ENCODE assay signal across 8 cellular contexts in the genomic region with DNA sequence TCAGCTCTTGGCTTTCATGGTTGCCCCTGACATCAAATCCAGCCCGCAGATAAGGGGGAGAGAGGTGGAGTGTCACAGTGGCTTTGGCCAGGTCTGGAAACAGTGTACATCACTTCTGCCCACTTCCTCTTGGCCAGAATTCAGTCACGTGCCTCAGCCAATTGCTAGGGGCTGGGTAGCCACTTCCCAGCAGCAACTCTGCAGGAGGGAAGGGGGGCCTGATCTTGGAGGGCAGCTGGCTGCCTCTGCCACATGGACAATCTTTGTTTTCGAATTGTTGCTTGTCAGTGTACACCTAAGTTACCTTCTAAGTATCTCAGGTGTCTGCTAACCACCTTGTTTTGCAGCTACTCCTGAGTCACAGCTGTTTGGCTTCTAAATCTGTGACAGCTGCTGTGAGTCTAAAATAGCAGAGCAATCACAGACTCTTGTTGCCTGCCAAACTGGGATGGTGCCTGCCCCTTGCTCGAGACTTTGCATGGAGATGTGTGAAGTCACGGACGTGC. TPM values are rescaled to one million over a fixed set of nuclear protein-coding genes. Genes with fewer than 3 reads are reported as not detected.
DNase-seq lines count a peak whose midpoint lies in the region; ATAC-seq and TF ChIP-seq lines count a peak whose summit lies in the region.

No MANE protein-coding gene starts in this region.

- H3K27me3 Mint-ChIP-seq in T-helper 17 cell = no peaks in the 10 kb centered on the region
- no peaks in the 10 kb centered on the region for H3K27me3 Mint-ChIP-seq in type B pancreatic cell

- no peak overlapping the region for H3K4me3 Mint-ChIP-seq in T-helper 17 cell
- no peak overlapping the region for H3K4me3 Mint-ChIP-seq in type B pancreatic cell

- no peaks in the 10 kb centered on the region for H3K9me3 ChIP-seq in T-helper 17 cell (ENCODE audit: control insufficient read depth, low read length, poor library complexity, severe bottlenecking)

- DNase-seq in Daoy (ENCODE audit: low read depth) (peak; percentile 49), HS-5 (ENCODE audit: low read depth) (peak; percentile 11), T-helper 17 cell (no peak), left ventricle myocardium superior (peak; percentile 72), type B pancreatic cell (ENCODE audit: extremely low spot score, unreplicated experiment) (no peak), DMS153 treated with DMSO at 0.1 percent for 48 hours (lab: John Stamatoyannopoulos, UW; ENCODE audit: unreplicated experiment) (no peak)

- no peak for TF ChIP-seq CTCF in type B pancreatic cell (conservative IDR thresholded peaks at IDR 0.05)

- H3K27ac Mint-ChIP-seq in T-helper 17 cell (peak overlapping the region; percentile 19), type B pancreatic cell (peak overlapping the region; percentile 11)

- H3K4me1 Mint-ChIP-seq in T-helper 17 cell = peaks cover 2% of the 10 kb centered on the region
- peaks cover 18% of the 10 kb centered on the region for H3K4me1 Mint-ChIP-seq in type B pancreatic cell (ENCODE audit: unreplicated experiment)

- H3K9me3 Mint-ChIP-seq in type B pancreatic cell = no peaks in the 10 kb centered on the region

- no peaks in the 10 kb centered on the region for H3K36me3 Mint-ChIP-seq in T-helper 17 cell (ENCODE audit: low read depth)
- H3K36me3 Mint-ChIP-seq in type B pancreatic cell = peaks cover 3% of the 10 kb centered on the region

- intact Hi-C loops in left ventricle myocardium superior (cut with micrococcal nuclease) = no loop called here

- ATAC-seq in T-helper 17 cell (no peak), left ventricle myocardium superior (peak; percentile 77), HG03469 (IDR thresholded peaks at IDR 0.05; ENCODE audit: unreplicated experiment) (no peak), GM21360 (IDR thresholded peaks at IDR 0.05; ENCODE audit: unreplicated experiment) (no peak)

RNA-seq across cellular contexts. Expression of a gene that starts 41.0 kb away (rescaled TPM):
- total RNA-seq in Daoy (2014; rRNA removed; shearing (Covaris generic)) = 4.5 and 4.9 TPM in 2 replicates
- 10 to 100 TPM; 17.2 to 34.1 TPM for total RNA-seq in T-helper 17 cell
- total RNA-seq in left ventricle myocardium superior = 31.9 TPM
- 24.1 and 26.2 TPM in 2 replicates for total RNA-seq in type B pancreatic cell (ENCODE audit: low replicate concordance)

Comparison
In these comparisons a context has a peak if more than half of its experiments do, and no peak if none do; other contexts are left out.
1. DNase-seq: peak in Daoy (single experiment), HS-5 (single experiment) and left ventricle myocardium superior (single experiment); none in T-helper 17 cell (0 of 3), type B pancreatic cell (single experiment) and DMS153 treated with DMSO at 0.1 percent for 48 hours (single experiment).